Comparison of ENCODE assay signal across 24 cellular contexts in the genomic region with DNA sequence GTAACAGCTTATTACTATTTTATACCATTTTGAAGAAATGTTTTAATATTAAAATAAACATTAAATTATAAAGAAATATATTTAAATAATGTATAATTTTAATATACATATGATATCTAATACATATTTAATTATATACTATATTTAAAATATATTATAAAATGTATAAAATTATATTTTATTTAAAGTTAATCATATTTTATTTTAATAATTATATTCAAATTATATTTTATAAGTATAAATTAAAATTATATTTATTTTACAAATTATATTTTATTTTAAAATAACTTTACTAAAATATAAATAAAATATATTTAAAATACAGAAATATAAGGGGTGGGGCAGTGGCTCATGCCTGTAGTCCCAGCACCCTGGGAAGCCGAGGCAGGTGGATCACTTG. TPM values are rescaled to one million over a fixed set of nuclear protein-coding genes. Genes with fewer than 3 reads are reported as not detected.
"Had no signal": no experiment of that assay in that cellular context is flagged by ENCODE, and none has a peak within 500 bp of the region (broad histone marks: within the 10 kb centered on the region; RNA-seq: fewer than 3 reads in every experiment).

No MANE protein-coding gene starts in this region.

- FAIRE-seq: HepG2 had no signal

- H3K9me3 ChIP-seq: SK-N-SH had no signal

- DNase-seq: IMR-90, Kasumi-1, MM.1S, NCI-H1092 treated with DMSO at 0.1 percent for 48 hours, NCI-H1436, NCI-H187, NCI-H2029, NCI-H2081 treated with DMSO at 0.1 percent for 48 hours, NCI-H2171, NCI-H226, NCI-H446, NCI-H510A, NCI-H524 treated with DMSO at 0.1 percent for 48 hours, NCI-H69, NCI-H774, SHP77, SK-N-SH, SW 1271 had no signal

- H3K27ac ChIP-seq: KMS-11, RWPE1 had no signal

RNA-seq across cellular contexts. Expression of gene CRYGD, which starts 2.1 kb away (rescaled TPM):
- total RNA-seq: HepG2, HT1080, IMR-90, M059J, SK-MEL-5 had no signal
- polyA plus RNA-seq: HepG2, IMR-90, SK-N-SH had no signal

RNA-seq across cellular contexts. Expression of gene CRYGC, which starts 7.4 kb away (rescaled TPM):
- total RNA-seq: HT1080, IMR-90, M059J, SK-MEL-5 had no signal
- polyA plus RNA-seq: IMR-90 had no signal

RNA-seq across cellular contexts. Expression of gene CRYGB, which starts 23.7 kb away (rescaled TPM):
- total RNA-seq: HepG2, HT1080, IMR-90, M059J, SK-MEL-5 had no signal
- polyA plus RNA-seq: HepG2, IMR-90, SK-N-SH had no signal

RNA-seq across cellular contexts. Expression of gene CRYGA, which starts 41.1 kb away (rescaled TPM):
- total RNA-seq: HepG2, HT1080, IMR-90, M059J, SK-MEL-5 had no signal
- polyA plus RNA-seq: HepG2, IMR-90, SK-N-SH had no signal
